1 cellular context compared by ENCODE assay signal in the genomic region with DNA sequence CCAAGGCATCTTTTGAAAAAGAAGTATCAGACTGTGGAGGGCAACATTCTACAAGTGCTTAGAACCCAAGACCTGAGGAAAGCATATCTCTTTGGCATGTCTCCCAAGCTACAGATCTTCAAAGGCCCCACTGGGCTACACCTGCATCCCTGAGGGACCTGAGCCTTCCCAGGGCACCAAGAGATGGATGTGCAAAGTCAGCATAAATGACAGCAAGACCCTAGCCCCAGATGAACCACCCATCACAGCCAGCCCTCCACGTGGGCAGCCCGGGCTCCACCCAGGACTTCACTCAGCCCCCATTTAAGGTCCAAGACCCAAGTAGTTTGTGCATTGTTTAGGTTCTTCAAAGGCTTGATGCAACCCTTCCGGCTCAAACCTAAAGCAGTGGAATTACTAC.
TF ChIP-seq lines count a peak whose summit lies in the region.

No MANE protein-coding gene starts in this region.

TF ChIP-seq in K562, 482 proteins besides CTCF, POLR2A, EP300 and RAD21 (continued from another document):
- TF ChIP-seq, protein P1, sequence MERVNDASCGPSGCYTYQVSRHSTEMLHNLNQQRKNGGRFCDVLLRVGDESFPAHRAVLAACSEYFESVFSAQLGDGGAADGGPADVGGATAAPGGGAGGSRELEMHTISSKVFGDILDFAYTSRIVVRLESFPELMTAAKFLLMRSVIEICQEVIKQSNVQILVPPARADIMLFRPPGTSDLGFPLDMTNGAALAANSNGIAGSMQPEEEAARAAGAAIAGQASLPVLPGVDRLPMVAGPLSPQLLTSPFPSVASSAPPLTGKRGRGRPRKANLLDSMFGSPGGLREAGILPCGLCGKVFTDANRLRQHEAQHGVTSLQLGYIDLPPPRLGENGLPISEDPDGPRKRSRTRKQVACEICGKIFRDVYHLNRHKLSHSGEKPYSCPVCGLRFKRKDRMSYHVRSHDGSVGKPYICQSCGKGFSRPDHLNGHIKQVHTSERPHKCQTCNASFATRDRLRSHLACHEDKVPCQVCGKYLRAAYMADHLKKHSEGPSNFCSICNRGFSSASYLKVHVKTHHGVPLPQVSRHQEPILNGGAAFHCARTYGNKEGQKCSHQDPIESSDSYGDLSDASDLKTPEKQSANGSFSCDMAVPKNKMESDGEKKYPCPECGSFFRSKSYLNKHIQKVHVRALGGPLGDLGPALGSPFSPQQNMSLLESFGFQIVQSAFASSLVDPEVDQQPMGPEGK (CRISPR knock-in tag; IDR thresholded peaks at IDR 0.05; ENCODE audit: borderline replicate concordance): no peak
- no peak for TF ChIP-seq MCM2 (IDR thresholded peaks at IDR 0.05; ENCODE audit: low read depth)
- peak; percentile 79 for TF ChIP-seq ZNF316 (IDR thresholded peaks at IDR 0.05)
- no peak for TF ChIP-seq SP1 (CRISPR knock-in tag; IDR thresholded peaks at IDR 0.05)
- TF ChIP-seq THAP7 (CRISPR knock-in tag; IDR thresholded peaks at IDR 0.05): no peak
- no peak for TF ChIP-seq JUND (IDR thresholded peaks at IDR 0.05; ENCODE audit: borderline replicate concordance, low read depth, low read length)
- no peak for TF ChIP-seq JUND (tag; IDR thresholded peaks at IDR 0.05; ENCODE audit: borderline replicate concordance, low read depth, low read length)
- TF ChIP-seq, protein P2, sequence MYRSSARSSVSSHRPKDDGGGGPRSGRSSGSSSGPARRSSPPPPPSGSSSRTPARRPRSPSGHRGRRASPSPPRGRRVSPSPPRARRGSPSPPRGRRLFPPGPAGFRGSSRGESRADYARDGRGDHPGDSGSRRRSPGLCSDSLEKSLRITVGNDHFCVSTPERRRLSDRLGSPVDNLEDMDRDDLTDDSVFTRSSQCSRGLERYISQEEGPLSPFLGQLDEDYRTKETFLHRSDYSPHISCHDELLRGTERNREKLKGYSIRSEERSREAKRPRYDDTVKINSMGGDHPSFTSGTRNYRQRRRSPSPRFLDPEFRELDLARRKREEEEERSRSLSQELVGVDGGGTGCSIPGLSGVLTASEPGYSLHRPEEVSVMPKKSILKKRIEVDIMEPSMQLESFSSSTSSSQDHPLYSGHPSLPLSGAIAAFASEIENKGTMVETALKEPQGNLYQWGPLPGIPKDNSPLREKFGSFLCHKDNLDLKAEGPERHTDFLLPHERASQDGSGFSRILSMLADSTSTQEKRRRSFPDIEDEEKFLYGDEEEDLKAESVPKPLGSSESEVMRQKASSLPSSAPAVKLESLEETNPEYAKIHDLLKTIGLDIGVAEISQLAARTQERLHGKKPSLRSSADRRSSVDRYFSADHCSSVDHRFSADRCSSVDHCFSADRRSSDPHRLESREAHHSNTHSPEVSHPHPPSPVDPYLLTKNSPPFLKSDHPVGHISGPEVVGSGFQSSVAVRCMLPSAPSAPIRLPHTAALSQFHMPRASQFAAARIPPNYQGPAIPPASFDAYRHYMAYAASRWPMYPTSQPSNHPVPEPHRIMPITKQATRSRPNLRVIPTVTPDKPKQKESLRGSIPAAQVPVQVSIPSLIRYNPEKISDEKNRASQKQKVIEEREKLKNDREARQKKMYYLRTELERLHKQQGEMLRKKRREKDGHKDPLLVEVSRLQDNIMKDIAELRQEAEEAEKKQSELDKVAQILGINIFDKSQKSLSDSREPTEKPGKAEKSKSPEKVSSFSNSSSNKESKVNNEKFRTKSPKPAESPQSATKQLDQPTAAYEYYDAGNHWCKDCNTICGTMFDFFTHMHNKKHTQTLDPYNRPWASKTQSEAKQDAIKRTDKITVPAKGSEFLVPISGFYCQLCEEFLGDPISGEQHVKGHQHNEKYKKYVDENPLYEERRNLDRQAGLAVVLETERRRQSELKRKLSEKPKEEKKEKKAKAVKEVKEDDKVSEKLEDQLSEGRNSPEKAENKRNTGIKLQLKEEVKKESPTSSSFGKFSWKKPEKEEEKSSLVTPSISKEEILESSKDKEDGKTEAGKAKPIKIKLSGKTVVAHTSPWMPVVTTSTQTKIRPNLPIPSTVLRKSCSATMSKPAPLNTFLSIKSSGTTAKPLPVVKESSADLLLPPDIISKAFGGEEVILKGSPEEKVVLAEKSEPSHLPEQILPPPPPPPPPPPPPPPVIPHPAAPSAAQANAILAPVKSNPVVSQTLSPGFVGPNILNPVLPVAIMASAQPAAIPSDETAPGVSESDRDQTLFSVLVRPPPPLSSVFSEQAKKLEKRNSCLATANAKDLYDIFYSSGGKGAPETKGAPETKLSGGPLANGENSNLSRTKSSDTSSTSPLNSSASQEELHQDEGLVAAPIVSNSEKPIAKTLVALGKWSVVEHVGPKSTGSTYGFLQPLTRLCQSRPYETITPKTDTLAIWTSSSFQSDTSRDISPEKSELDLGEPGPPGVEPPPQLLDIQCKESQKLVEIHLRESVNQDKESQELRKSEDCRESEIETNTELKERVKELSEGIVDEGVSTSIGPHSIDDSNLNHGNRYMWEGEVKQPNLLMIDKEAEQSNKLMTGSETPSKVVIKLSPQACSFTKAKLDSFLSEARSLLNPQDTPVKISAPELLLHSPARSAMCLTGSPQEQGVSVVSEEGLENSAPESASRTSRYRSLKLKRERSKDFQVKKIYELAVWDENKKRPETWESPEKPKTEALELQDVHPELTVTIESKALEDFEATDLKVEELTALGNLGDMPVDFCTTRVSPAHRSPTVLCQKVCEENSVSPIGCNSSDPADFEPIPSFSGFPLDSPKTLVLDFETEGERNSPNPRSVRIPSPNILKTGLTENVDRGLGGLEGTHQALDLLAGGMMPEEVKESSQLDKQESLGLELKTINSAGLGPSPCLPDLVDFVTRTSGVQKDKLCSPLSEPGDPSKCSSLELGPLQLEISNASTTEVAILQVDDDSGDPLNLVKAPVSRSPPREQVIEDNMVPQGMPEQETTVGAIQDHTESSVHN (IDR thresholded peaks at IDR 0.05; ENCODE audit: borderline replicate concordance in 1 of 2, low read depth in 1 of 2): no peak
- TF ChIP-seq CBX5 (IDR thresholded peaks at IDR 0.05; ENCODE audit: borderline replicate concordance, low read depth): no peak
- no peak for TF ChIP-seq EHMT2 (IDR thresholded peaks at IDR 0.05)
- no peak for TF ChIP-seq FOXP1 (CRISPR knock-in tag; IDR thresholded peaks at IDR 0.05)
- TF ChIP-seq U2AF1 (optimal IDR thresholded peaks at IDR 0.05; ENCODE audit: low read depth, low read length): no peak
- peak; percentile 75 for TF ChIP-seq MAFF (IDR thresholded peaks at IDR 0.05; ENCODE audit: low read length)
- TF ChIP-seq MAFG (tag; conservative IDR thresholded peaks at IDR 0.05): peak; percentile 41
- no peak for TF ChIP-seq CC2D1A (IDR thresholded peaks at IDR 0.05)
- TF ChIP-seq, protein P3, sequence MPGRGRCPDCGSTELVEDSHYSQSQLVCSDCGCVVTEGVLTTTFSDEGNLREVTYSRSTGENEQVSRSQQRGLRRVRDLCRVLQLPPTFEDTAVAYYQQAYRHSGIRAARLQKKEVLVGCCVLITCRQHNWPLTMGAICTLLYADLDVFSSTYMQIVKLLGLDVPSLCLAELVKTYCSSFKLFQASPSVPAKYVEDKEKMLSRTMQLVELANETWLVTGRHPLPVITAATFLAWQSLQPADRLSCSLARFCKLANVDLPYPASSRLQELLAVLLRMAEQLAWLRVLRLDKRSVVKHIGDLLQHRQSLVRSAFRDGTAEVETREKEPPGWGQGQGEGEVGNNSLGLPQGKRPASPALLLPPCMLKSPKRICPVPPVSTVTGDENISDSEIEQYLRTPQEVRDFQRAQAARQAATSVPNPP (IDR thresholded peaks at IDR 0.05; ENCODE audit: borderline replicate concordance, insufficient read depth, insufficient read length): no peak
- TF ChIP-seq C11orf30 (IDR thresholded peaks at IDR 0.05; ENCODE audit: low read depth): peak; percentile 69; the same call in 1 of the 2 replicates
- TF ChIP-seq KDM5B (IDR thresholded peaks at IDR 0.05; ENCODE audit: insufficient replicate concordance, low read depth, low read length): no peak
- TF ChIP-seq SRSF7 (optimal IDR thresholded peaks at IDR 0.05; ENCODE audit: low read depth, low read length): no peak
- no peak for TF ChIP-seq ZNF785 (CRISPR knock-in tag; IDR thresholded peaks at IDR 0.05)
TF ChIP-seq in K562: peak in this region for 5.
